11 cellular contexts compared by ENCODE assay signal in the genomic region with DNA sequence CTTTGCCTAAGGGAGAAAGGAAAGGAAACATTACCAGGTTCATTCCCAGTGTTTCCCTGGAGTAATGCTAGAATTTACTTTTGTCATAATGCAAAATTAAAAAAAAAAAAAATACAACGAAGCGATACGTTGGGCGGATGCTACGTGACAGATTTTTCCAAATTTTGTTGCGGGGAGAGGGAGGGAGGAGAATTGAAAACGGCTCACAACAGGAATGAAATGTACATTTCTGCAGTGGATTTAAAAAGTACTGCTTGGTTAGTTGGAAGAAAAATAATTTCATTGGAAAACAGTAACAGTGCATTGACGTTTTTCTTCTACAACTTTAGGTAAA.
DNase-seq lines count a peak whose midpoint lies in the region; ATAC-seq and TF ChIP-seq lines count a peak whose summit lies in the region.
"Had no signal": no experiment of that assay in that cellular context is flagged by ENCODE, and none has a peak within 500 bp of the region (broad histone marks: within the 10 kb centered on the region; RNA-seq: fewer than 3 reads in every experiment).

No MANE protein-coding gene starts in this region.

- peak overlapping the region; percentile 57 for H3K4me3 ChIP-seq in AG09309 (ENCODE audit: control insufficient read depth, low read depth, low read length)
- H3K4me3 ChIP-seq in HUES6 (ENCODE audit: low read depth, low read length), result peak overlapping the region; percentile 73

- TF ChIP-seq CTCF in AG09309 (IDR thresholded peaks at IDR 0.05; ENCODE audit: control insufficient read depth, insufficient read depth, low read depth, low read length, missing control alignments) (no peak), natural killer cell (IDR thresholded peaks at IDR 0.05) (no peak)

- peaks cover 87% of the 10 kb centered on the region for H3K27me3 ChIP-seq in HUES6 (ENCODE audit: control insufficient read depth, insufficient read depth, low read length)

- intact Hi-C loops in dendritic cell treated with granulocyte-macrophage colony-stimulating factor and Interleukin-4, amounts not matched to agents 40 ng/mL and 50 ng/mL, for 4 days (cut with micrococcal nuclease), result loop anchor here (2.0 to 5.0 kb wide), 4 partner anchors 76 to 1051 kb away; no protein-coding TSS in a partner anchor
- intact Hi-C loops in natural killer cell (cut with micrococcal nuclease), result loop anchor here (5.0 kb wide), 1 partner anchor 91 kb away; no protein-coding TSS in a partner anchor

- H3K36me3 ChIP-seq in HUES6 (ENCODE audit: control insufficient read depth, insufficient read depth, low read length), result no peaks in the 10 kb centered on the region

- ATAC-seq in natural killer cell (no peak), GM19324 (IDR thresholded peaks at IDR 0.05; ENCODE audit: low FRiP score, unreplicated experiment) (no peak), HG02610 (IDR thresholded peaks at IDR 0.05; ENCODE audit: unreplicated experiment) (no peak)

- H3K4me3 Mint-ChIP-seq in dendritic cell treated with granulocyte-macrophage colony-stimulating factor and Interleukin-4, amounts not matched to agents 40 ng/mL and 50 ng/mL, for 4 days, result no peak overlapping the region
- H3K4me3 Mint-ChIP-seq in natural killer cell, result peak overlapping the region; percentile 55

- peaks cover 12% of the 10 kb centered on the region for H3K4me1 ChIP-seq in HUES6 (ENCODE audit: control insufficient read depth, insufficient read depth, low read length)

- H3K36me3 Mint-ChIP-seq in dendritic cell treated with granulocyte-macrophage colony-stimulating factor and Interleukin-4, amounts not matched to agents 40 ng/mL and 50 ng/mL, for 4 days (ENCODE audit: low read depth), result peaks cover 37% of the 10 kb centered on the region
- no peaks in the 10 kb centered on the region for H3K36me3 Mint-ChIP-seq in natural killer cell

- no peaks in the 10 kb centered on the region for H3K27me3 Mint-ChIP-seq in dendritic cell treated with granulocyte-macrophage colony-stimulating factor and Interleukin-4, amounts not matched to agents 40 ng/mL and 50 ng/mL, for 4 days
- no peaks in the 10 kb centered on the region for H3K27me3 Mint-ChIP-seq in natural killer cell (ENCODE audit: low read depth in 2 of 2)

- no peaks in the 10 kb centered on the region for H3K9me3 Mint-ChIP-seq in dendritic cell treated with granulocyte-macrophage colony-stimulating factor and Interleukin-4, amounts not matched to agents 40 ng/mL and 50 ng/mL, for 4 days
- H3K9me3 Mint-ChIP-seq in natural killer cell, result no peaks in the 10 kb centered on the region
- H3K9me3 Mint-ChIP-seq: activated B cell treated with CpG ODN at 0.5 μM for 24 hours had no signal

- H3K27ac Mint-ChIP-seq in dendritic cell treated with granulocyte-macrophage colony-stimulating factor and Interleukin-4, amounts not matched to agents 40 ng/mL and 50 ng/mL, for 4 days, result peak overlapping the region; percentile 97
- H3K27ac Mint-ChIP-seq in natural killer cell, result peak overlapping the region in 1 of 2 donors; percentile 11
- H3K27ac Mint-ChIP-seq: activated B cell treated with CpG ODN at 0.5 μM for 24 hours had no signal

- H3K9me3 ChIP-seq in HUES6 (ENCODE audit: control insufficient read depth, insufficient read depth, low read depth, low read length), result no peaks in the 10 kb centered on the region

- no peak for DNase-seq in AG09309 (ENCODE audit: low read depth)
- DNase-seq in natural killer cell, result no peak
- DNase-seq in NK-92 (lab: John Stamatoyannopoulos, UW; ENCODE audit: unreplicated experiment), result no peak
- DNase-seq in NCI-H146 treated with DMSO at 0.1 percent for 48 hours (lab: John Stamatoyannopoulos, UW; ENCODE audit: unreplicated experiment), result no peak
- DNase-seq: activated B cell treated with CpG ODN at 0.5 μM for 24 hours, DMS 273 treated with DMSO at 0.1 percent for 48 hours, substantia nigra had no signal

- H3K27ac ChIP-seq in HUES6 (ENCODE audit: low read depth, low read length), result no peak overlapping the region

- H3K4me1 Mint-ChIP-seq in dendritic cell treated with granulocyte-macrophage colony-stimulating factor and Interleukin-4, amounts not matched to agents 40 ng/mL and 50 ng/mL, for 4 days (ENCODE audit: low read depth), result peaks cover 19% of the 10 kb centered on the region
- H3K4me1 Mint-ChIP-seq in natural killer cell, result peaks cover 27 to 50% of the 10 kb centered on the region in 2 donors

- H3K9ac ChIP-seq in HUES6 (ENCODE audit: low read length), result no peak overlapping the region
